In the genomic region with DNA sequence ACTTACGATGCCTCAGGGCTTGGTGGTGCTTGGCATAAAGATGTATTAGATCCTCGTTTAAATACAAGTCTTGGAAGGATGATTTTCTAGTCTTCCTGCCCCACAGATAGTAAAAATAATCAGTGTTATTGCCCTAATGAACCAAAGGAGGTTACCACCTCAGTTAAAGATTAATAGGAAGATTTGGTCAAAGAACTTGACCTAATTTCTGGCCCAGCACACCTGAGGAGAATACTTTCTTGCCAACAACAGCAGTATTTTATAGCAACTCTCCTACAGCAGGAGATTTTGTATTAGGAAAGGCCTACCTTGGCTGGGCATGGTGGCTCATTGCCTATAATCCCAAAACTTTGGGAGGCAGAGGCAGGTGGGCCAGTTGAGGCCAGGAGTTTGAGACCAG, we compare ENCODE assay signal across 28 cellular contexts. TPM values are rescaled to one million over a fixed set of nuclear protein-coding genes. Genes with fewer than 3 reads are reported as not detected.
"Had no signal": no experiment of that assay in that cellular context is flagged by ENCODE, and none has a peak within 500 bp of the region (broad histone marks: within the 10 kb centered on the region; RNA-seq: fewer than 3 reads in every experiment).

No MANE protein-coding gene starts in this region.

- H3K4me3 Mint-ChIP-seq: immature natural killer cell; mesothelial cell of epicardium; naive B cell; naive thymus-derived CD8-positive, alpha-beta T cell had no signal

- H3K4me1 Mint-ChIP-seq: immature natural killer cell; naive B cell; naive thymus-derived CD8-positive, alpha-beta T cell had no signal

- H3K27me3 ChIP-seq: dorsolateral prefrontal cortex, esophagus squamous epithelium, gastrocnemius medialis, heart right ventricle, left lung had no signal

- H3K9me3 ChIP-seq: esophagus squamous epithelium, gastrocnemius medialis, heart right ventricle, left lung, lower lobe of right lung, mucosa of descending colon had no signal

- H3K27ac ChIP-seq: coronary artery, epithelial cell of prostate, esophagus squamous epithelium, gastrocnemius medialis, heart right ventricle, left lung, lower lobe of right lung had no signal

- H3K27me3 Mint-ChIP-seq: naive B cell; naive thymus-derived CD8-positive, alpha-beta T cell had no signal

- H3K27ac Mint-ChIP-seq: immature natural killer cell; mesothelial cell of epicardium; naive B cell; naive thymus-derived CD8-positive, alpha-beta T cell had no signal

- DNase-seq: dermis blood vessel endothelial cell; dorsolateral prefrontal cortex; effector CD4-positive, alpha-beta T cell; effector memory CD4-positive, alpha-beta T cell; erythroblast; esophagus squamous epithelium; foreskin fibroblast; foreskin melanocyte; gastrocnemius medialis; glutamatergic neuron; head of caudate nucleus; heart right ventricle; immature natural killer cell; islet precursor cell; kidney; kidney glomerular epithelial cell; left colon; left lung; left ventricle myocardium superior; lower lobe of right lung; mesenchymal stem cell; mucosa of descending colon; naive B cell; naive thymus-derived CD8-positive, alpha-beta T cell had no signal

- ATAC-seq: esophagus mucosa; gastrocnemius medialis; heart right ventricle; left colon; left lung; left ventricle myocardium superior; lower lobe of right lung; mucosa of descending colon; naive thymus-derived CD8-positive, alpha-beta T cell had no signal

- H3K4me1 ChIP-seq: esophagus squamous epithelium, gastrocnemius medialis, heart right ventricle, left lung, lower lobe of right lung had no signal

- H3K4me3 ChIP-seq: coronary artery, dorsolateral prefrontal cortex, esophagus squamous epithelium, gastrocnemius medialis, heart right ventricle, left lung, lower lobe of right lung, mucosa of descending colon had no signal

- H3K9me3 Mint-ChIP-seq: immature natural killer cell, mesothelial cell of epicardium, naive B cell had no signal

RNA-seq across cellular contexts. Expression of gene CSRP2, which starts 31.6 kb away (rescaled TPM):
- total RNA-seq: naive thymus-derived CD8-positive, alpha-beta T cell had no signal
